ENCODE assay signal across 8 cellular contexts in the genomic region with DNA sequence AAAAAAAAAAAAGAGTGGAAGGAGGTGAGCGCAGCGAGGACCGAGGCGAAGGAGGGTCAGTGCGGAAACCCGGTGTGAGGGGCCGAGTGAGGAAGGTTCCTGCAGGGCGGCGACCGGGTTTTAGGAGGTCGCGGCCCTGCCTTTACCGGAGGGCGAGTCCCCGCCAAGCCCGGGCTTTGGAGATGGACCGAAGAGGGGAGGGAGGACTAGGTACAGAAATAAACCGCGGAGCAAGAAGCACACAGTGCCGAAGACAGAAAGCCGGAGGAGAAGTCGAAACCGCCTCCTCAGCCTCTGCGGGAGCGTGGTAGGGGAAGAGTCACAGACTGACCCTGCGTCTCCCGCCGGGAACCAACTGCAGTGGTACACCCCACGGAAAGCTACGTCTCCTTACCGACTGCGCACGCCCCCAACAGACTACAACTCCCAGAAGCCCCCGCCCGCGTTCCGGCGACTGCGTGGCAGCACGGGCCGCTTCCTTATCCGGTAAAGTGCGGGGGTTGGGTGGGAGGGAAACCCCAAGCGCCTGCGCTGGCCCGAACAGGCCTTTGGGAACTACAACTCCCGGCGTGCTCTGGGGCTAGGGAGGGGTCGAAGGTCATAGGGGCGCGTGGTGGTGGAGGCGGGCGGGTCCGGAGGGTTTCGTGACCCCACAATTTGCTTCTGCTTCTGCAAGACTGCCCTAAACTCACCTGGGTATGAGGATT. TPM values are rescaled to one million over a fixed set of nuclear protein-coding genes. Genes with fewer than 3 reads are reported as not detected.
DNase-seq lines count a peak whose midpoint lies in the region; ATAC-seq and TF ChIP-seq lines count a peak whose summit lies in the region.

Gene NFXL1, minus strand, starts transcription at position 365 of the 707 bp plus-strand sequence. CDS start 380 bp downstream, outside the sequence.

- peaks cover 46% of the 10 kb centered on the region for H3K4me1 ChIP-seq in DND-41 (ENCODE audit: insufficient read depth, low read length)
- H3K4me1 ChIP-seq in Peyer's patch, result peaks cover 0 to 7% (median 0%) of the 10 kb centered on the region in 4 donors
- H3K4me1 ChIP-seq in esophagus squamous epithelium, result peaks cover 0 to 26% (median 10%) of the 10 kb centered on the region in 3 donors
- peaks cover 5 to 15% of the 10 kb centered on the region in 2 donors for H3K4me1 ChIP-seq in muscle layer of duodenum (ENCODE audit: control insufficient read depth in 1 of 2, insufficient read depth in 2 of 2, low read length in 2 of 2)

- H3K4me2 ChIP-seq in DND-41 (ENCODE audit: insufficient read depth, low read length), result peak within 1 kb of the TSS; percentile 87

- peak within 1 kb of the TSS; percentile 91 for H3K9ac ChIP-seq in DND-41 (ENCODE audit: low read depth, low read length)

- peak; percentile 69 to 87 for TF ChIP-seq POLR2A in Peyer's patch (IDR thresholded peaks at IDR 0.05)
- TF ChIP-seq POLR2A in esophagus squamous epithelium (IDR thresholded peaks at IDR 0.05), result peak in 2 of 4 donors; percentile 82 to 85

- H3K9me3 ChIP-seq in DND-41 (ENCODE audit: insufficient read depth, low read length, severe bottlenecking), result no peaks in the 10 kb centered on the region
- H3K9me3 ChIP-seq in KOPT-K1 (ENCODE audit: insufficient read depth, low read length, poor library complexity, severe bottlenecking), result no peaks in the 10 kb centered on the region
- no peaks in the 10 kb centered on the region for H3K9me3 ChIP-seq in Peyer's patch
- peaks cover 0 to 5% (median 0%) of the 10 kb centered on the region in 3 donors for H3K9me3 ChIP-seq in esophagus squamous epithelium
- no peaks in the 10 kb centered on the region for H3K9me3 ChIP-seq in muscle layer of duodenum (ENCODE audit: control insufficient read depth in 1 of 2, low read length in 2 of 2)

- peaks cover 9% of the 10 kb centered on the region for H3K36me3 ChIP-seq in DND-41 (ENCODE audit: insufficient read depth, low read length)
- peaks cover 22% of the 10 kb centered on the region for H3K36me3 ChIP-seq in KOPT-K1 (ENCODE audit: insufficient read depth, low read length)
- peaks cover 0 to 9% (median 0%) of the 10 kb centered on the region in 3 donors for H3K36me3 ChIP-seq in Peyer's patch
- H3K36me3 ChIP-seq in esophagus squamous epithelium, result peaks cover 0 to 21% (median 0%) of the 10 kb centered on the region in 3 donors
- no peaks in the 10 kb centered on the region for H3K36me3 ChIP-seq in muscle layer of duodenum (ENCODE audit: control insufficient read depth in 1 of 2, insufficient read depth in 2 of 2, low read length in 2 of 2)

- 1% methylated on average over 30 to 41 of the region's 55 CpGs for WGBS in esophagus squamous epithelium, 2 donors

- peak within 1 kb of the TSS; percentile 99 for H2AFZ ChIP-seq in DND-41 (ENCODE audit: low read depth, low read length)

- peaks cover 27% of the 10 kb centered on the region for H3K79me2 ChIP-seq in DND-41 (ENCODE audit: insufficient read depth, low read length)

- peak; percentile 95 for ATAC-seq in DND-41 (ENCODE audit: insufficient read depth, low read depth)
- peak; percentile 97 for ATAC-seq in GM21825 (IDR thresholded peaks at IDR 0.05; ENCODE audit: unreplicated experiment)

- peak within 1 kb of the TSS; percentile 98 to 99 for H3K4me3 ChIP-seq in DND-41 (ENCODE audit: low read depth in 1 of 2, low read length in 2 of 2)
- H3K4me3 ChIP-seq in Peyer's patch, result peak within 1 kb of the TSS; percentile 60 to 88 (median 78)
- peak within 1 kb of the TSS; percentile 59 to 95 (median 86) for H3K4me3 ChIP-seq in esophagus squamous epithelium
- H3K4me3 ChIP-seq in muscle layer of duodenum (ENCODE audit: low read depth in 1 of 2, low read length in 2 of 2), result peak within 1 kb of the TSS; percentile 93 to 99

- H3K27me3 ChIP-seq in DND-41 (ENCODE audit: insufficient read depth, low read length, poor library complexity), result no peaks in the 10 kb centered on the region
- H3K27me3 ChIP-seq in Peyer's patch, result no peaks in the 10 kb centered on the region
- H3K27me3 ChIP-seq in esophagus squamous epithelium, result no peaks in the 10 kb centered on the region
- H3K27me3 ChIP-seq in muscle layer of duodenum (ENCODE audit: low read depth, low read length), result no peaks in the 10 kb centered on the region

- H4K20me1 ChIP-seq in DND-41 (ENCODE audit: insufficient read depth, low read length), result no peaks in the 10 kb centered on the region

- DNase-seq in DND-41 (peak; percentile 96), Peyer's patch (peak; percentile 96 to 99 (median 98)), esophagus squamous epithelium (lab: John Stamatoyannopoulos, UW) (peak; percentile 96)
- peak; percentile 96 to 97 for DNase-seq in activated T-cell treated with anti-CD3 and anti-CD28 coated beads, Interleukin-2, amount 50 U/mL, for 48 hours
- DNase-seq in stimulated activated CD8-positive, alpha-beta memory T cell treated with anti-CD3 and anti-CD28 coated beads, Interleukin-7, amount 100 ng/mL, for 24 hours (ENCODE audit: low read depth), result peak; percentile 89

- TF ChIP-seq CTCF in DND-41 (IDR thresholded peaks at IDR 0.05; ENCODE audit: borderline replicate concordance, extremely low read depth, low read length, poor library complexity, severe bottlenecking) (peak; percentile 0), Peyer's patch (IDR thresholded peaks at IDR 0.05) (peak in 1 of 6 experiments; percentile 22), esophagus squamous epithelium (IDR thresholded peaks at IDR 0.05) (no peak)

- intact Hi-C loops in esophagus squamous epithelium (cut with DNase I), result no loop called here

- H3K27ac ChIP-seq in DND-41 (ENCODE audit: low read length) (peak within 1 kb of the TSS; percentile 89), KOPT-K1 (ENCODE audit: low read depth, low read length, poor library complexity, severe bottlenecking) (peak within 1 kb of the TSS; percentile 77), Peyer's patch (peak within 1 kb of the TSS; percentile 70 to 85 (median 75)), esophagus squamous epithelium (peak within 1 kb of the TSS; percentile 78 to 90 (median 84)), muscle layer of duodenum (ENCODE audit: low read length) (peak within 1 kb of the TSS; percentile 63)

RNA-seq across cellular contexts. Expression of gene NFXL1, which starts in this region (rescaled TPM):
- total RNA-seq in Peyer's patch, result 10 to 100 TPM in 3 of 4 donors, 1 to 10 TPM in 1; 7.0 to 31.4 (median 14.5) TPM
- total RNA-seq in esophagus squamous epithelium, result 10 to 100 TPM in 1 of 4 donors, 1 to 10 TPM in 3; 5.2 to 13.4 (median 7.5) TPM

Comparison
In these comparisons a context has a peak if more than half of its experiments do, and no peak if none do; other contexts are left out.
1. Peak in every context shown above with its lines: DNase-seq, ATAC-seq, H3K4me3 ChIP-seq and H3K27ac ChIP-seq.